Comparison of ENCODE assay signal across 9 cellular contexts in the genomic region with DNA sequence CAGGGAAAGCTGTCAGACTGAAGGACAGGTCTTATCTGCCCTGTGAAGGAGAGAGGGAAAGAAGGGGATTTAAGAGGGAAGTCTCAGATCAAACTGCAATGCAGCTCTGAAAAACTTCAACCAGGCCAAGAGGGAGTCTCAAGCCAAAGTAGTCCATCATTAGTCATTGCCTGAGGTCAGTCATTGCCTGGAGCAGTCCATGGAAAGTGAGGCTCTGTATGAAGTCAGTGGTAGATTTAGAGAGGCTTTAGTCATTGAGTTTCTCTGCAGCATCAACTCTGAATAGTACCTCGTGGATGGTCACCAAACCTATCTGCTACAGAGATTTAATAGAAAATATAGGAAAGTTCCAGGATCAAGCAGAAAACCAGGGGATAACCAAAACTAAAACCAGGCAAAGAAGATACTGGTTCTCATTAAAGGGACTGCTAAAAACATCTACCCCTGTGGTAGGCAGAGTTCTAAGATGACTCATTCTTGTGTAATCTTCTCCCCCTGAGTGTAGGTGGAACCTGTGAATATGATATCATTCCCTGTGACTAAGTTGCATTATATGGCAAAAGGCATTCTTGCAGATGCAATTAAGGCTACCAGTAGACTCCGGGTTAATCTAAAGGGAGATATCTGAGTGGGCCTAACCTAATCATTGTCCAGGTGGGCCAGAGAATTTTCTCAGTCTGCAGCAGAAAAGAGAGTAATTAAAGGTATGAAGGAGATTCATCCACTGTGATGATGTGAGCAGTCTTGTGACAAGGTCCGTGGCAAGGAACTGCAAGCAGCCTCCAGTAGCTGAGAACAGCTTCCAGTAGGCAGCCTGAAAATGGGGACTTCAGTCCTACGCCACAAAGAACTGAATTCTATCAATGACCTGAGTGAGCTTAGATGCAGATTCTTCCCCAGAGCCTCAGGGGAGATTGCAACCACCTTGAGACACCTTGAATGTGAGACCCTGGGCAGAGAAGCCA.
DNase-seq lines count a peak whose midpoint lies in the region; ATAC-seq and TF ChIP-seq lines count a peak whose summit lies in the region.
"Had no signal": no experiment of that assay in that cellular context is flagged by ENCODE, and none has a peak within 500 bp of the region (broad histone marks: within the 10 kb centered on the region; RNA-seq: fewer than 3 reads in every experiment).

No MANE protein-coding gene starts in this region.

- CTCF ChIA-PET in PC-3 (lab: Charles Lee) (no interaction called here), PC-9 (lab: Charles Lee) (no interaction called here)
- CTCF ChIA-PET in activated CD8-positive, alpha-beta memory T cell treated with anti-CD3 and anti-CD28 coated beads, Interleukin-2, amount 10 ng/mL, durations not matched to agents 7 days and 5 days (lab: Charles Lee), result no interaction called here

- no peak overlapping the region for H3K4me3 ChIP-seq in PC-3 (ENCODE audit: low read length)
- no peak overlapping the region for H3K4me3 ChIP-seq in PC-9

- H3K9me3 ChIP-seq in PC-3 (ENCODE audit: low read length) (0 out of 2 replicates have a peak, but pooled peaks cover 3% of the 10 kb centered on the region), PC-9 (ENCODE audit: insufficient read depth, low read depth) (no peaks in the 10 kb centered on the region)

- no peak overlapping the region for H2AFZ ChIP-seq in PC-3 (ENCODE audit: low read length)
- no peak overlapping the region for H2AFZ ChIP-seq in PC-9

- H3K9me3 Mint-ChIP-seq in activated CD8-positive, alpha-beta memory T cell treated with anti-CD3 and anti-CD28 coated beads, Interleukin-2, amount 10 ng/mL, durations not matched to agents 7 days and 5 days (ENCODE audit: low read depth), result no peaks in the 10 kb centered on the region

- H3K4me2 ChIP-seq in PC-3 (ENCODE audit: low read length) (no peak overlapping the region), PC-9 (no peak overlapping the region)

- no TSS peak for BruUV-seq in PC-3 (replicated peaks; lab: Mats Ljungman, UMichigan)
- BruUV-seq in PC-9 (replicated peaks; lab: Mats Ljungman, UMichigan), result no TSS peak

- H3K27ac ChIP-seq in PC-3 (ENCODE audit: low read length) (no peak overlapping the region), PC-9 (no peak overlapping the region)

- H3K4me1 ChIP-seq in PC-3 (ENCODE audit: insufficient read depth, low read length), result peaks cover 7% of the 10 kb centered on the region; the same call in 1 of the 2 replicates
- H3K4me1 ChIP-seq in PC-9 (replicated peaks; ENCODE audit: insufficient read depth), result no peaks in the 10 kb centered on the region

- POLR2A ChIA-PET in PC-3 (lab: Charles Lee; ENCODE audit: unreplicated experiment), result no interaction called here
- POLR2A ChIA-PET in PC-9 (lab: Charles Lee; ENCODE audit: unreplicated experiment), result no interaction called here

- H3F3A ChIP-seq in PC-3 (ENCODE audit: low read length, unreplicated experiment) (no peaks in the 10 kb centered on the region), PC-9 (ENCODE audit: insufficient read depth, low read depth) (no peaks in the 10 kb centered on the region)

- no peaks in the 10 kb centered on the region for H3K36me3 Mint-ChIP-seq in activated CD8-positive, alpha-beta memory T cell treated with anti-CD3 and anti-CD28 coated beads, Interleukin-2, amount 10 ng/mL, durations not matched to agents 7 days and 5 days

- TF ChIP-seq CTCF in PC-3 (conservative IDR thresholded peaks at IDR 0.05; ENCODE audit: low read depth, low read length), result no peak
- no peak for TF ChIP-seq CTCF in PC-9 (conservative IDR thresholded peaks at IDR 0.05)

- H3K9me2 ChIP-seq in PC-3 (replicated peaks; ENCODE audit: low read length), result no peaks in the 10 kb centered on the region
- H3K9me2 ChIP-seq in PC-9 (ENCODE audit: insufficient read depth), result no peaks in the 10 kb centered on the region

- no peaks in the 10 kb centered on the region for H3K4me1 Mint-ChIP-seq in activated CD8-positive, alpha-beta memory T cell treated with anti-CD3 and anti-CD28 coated beads, Interleukin-2, amount 10 ng/mL, durations not matched to agents 7 days and 5 days

- ATAC-seq in GM18498 (IDR thresholded peaks at IDR 0.05; ENCODE audit: unreplicated experiment) (peak; percentile 66), HG02623 (IDR thresholded peaks at IDR 0.05; ENCODE audit: unreplicated experiment) (peak; percentile 70), PC-3 (no peak)
- no peak for ATAC-seq in activated CD8-positive, alpha-beta memory T cell treated with anti-CD3 and anti-CD28 coated beads, Interleukin-2, amount 10 ng/mL, durations not matched to agents 7 days and 5 days

- H4K20me1 ChIP-seq in PC-3 (ENCODE audit: low read length) (no peaks in the 10 kb centered on the region), PC-9 (ENCODE audit: insufficient read depth) (no peaks in the 10 kb centered on the region)

- H3K27ac Mint-ChIP-seq in activated CD8-positive, alpha-beta memory T cell treated with anti-CD3 and anti-CD28 coated beads, Interleukin-2, amount 10 ng/mL, durations not matched to agents 7 days and 5 days, result no peak overlapping the region

- intact Hi-C loops in PC-3 (cut with micrococcal nuclease), result no loop called here
- intact Hi-C loops in PC-9 (cut with micrococcal nuclease; ENCODE audit: unreplicated experiment), result no loop called here

- no peaks in the 10 kb centered on the region for H3K79me2 ChIP-seq in PC-3 (ENCODE audit: low read length)
- H3K79me2 ChIP-seq in PC-9 (ENCODE audit: low read depth), result no peaks in the 10 kb centered on the region

- no peak overlapping the region for H3K9ac ChIP-seq in PC-3 (ENCODE audit: low read length)

- H3K27me3 ChIP-seq in PC-3 (ENCODE audit: low read length), result no peaks in the 10 kb centered on the region
- no peaks in the 10 kb centered on the region for H3K27me3 ChIP-seq in PC-9 (ENCODE audit: insufficient read depth, low read depth)

- no peak overlapping the region for H3K4me3 Mint-ChIP-seq in activated CD8-positive, alpha-beta memory T cell treated with anti-CD3 and anti-CD28 coated beads, Interleukin-2, amount 10 ng/mL, durations not matched to agents 7 days and 5 days

- H3K36me3 ChIP-seq in PC-3 (ENCODE audit: low read depth, low read length) (no peaks in the 10 kb centered on the region), PC-9 (ENCODE audit: low read depth) (no peaks in the 10 kb centered on the region)

- DNase-seq in PC-3, result peak; percentile 60
- DNase-seq in kidney glomerular epithelial cell (lab: John Stamatoyannopoulos, UW), result peak; percentile 88
- DNase-seq in PC-9, result no peak
- no peak for DNase-seq in activated CD8-positive, alpha-beta memory T cell treated with anti-CD3 and anti-CD28 coated beads, Interleukin-2, amount 10 ng/mL, durations not matched to agents 7 days and 5 days
- no peak for DNase-seq in medulla oblongata (ENCODE audit: extremely low spot score)
- no peak for DNase-seq in C1 segment of cervical spinal cord (lab: John Stamatoyannopoulos, UW)
- DNase-seq: NCI-H2029 had no signal

- H3K27me3 Mint-ChIP-seq in activated CD8-positive, alpha-beta memory T cell treated with anti-CD3 and anti-CD28 coated beads, Interleukin-2, amount 10 ng/mL, durations not matched to agents 7 days and 5 days, result peaks cover 7% of the 10 kb centered on the region

Comparison
In these comparisons a context has a peak if more than half of its experiments do, and no peak if none do; other contexts are left out.
1. ATAC-seq: peak in GM18498 (single experiment) and HG02623 (single experiment); none in PC-3 (single experiment) and activated CD8-positive, alpha-beta memory T cell treated with anti-CD3 and anti-CD28 coated beads, Interleukin-2, amount 10 ng/mL, durations not matched to agents 7 days and 5 days (single experiment).
2. DNase-seq: peak in PC-3 (single experiment) and kidney glomerular epithelial cell (single experiment); none in PC-9 (0 of 2), activated CD8-positive, alpha-beta memory T cell treated with anti-CD3 and anti-CD28 coated beads, Interleukin-2, amount 10 ng/mL, durations not matched to agents 7 days and 5 days (single experiment), medulla oblongata (single experiment) and C1 segment of cervical spinal cord (0 of 14).